Comparison of ENCODE assay signal across 16 cellular contexts in genomic region chr9:28289732-28290131, GRCh38.
"Had no signal": no experiment of that assay in that cellular context is flagged by ENCODE, and none has a peak within 500 bp of the region (broad histone marks: within the 10 kb centered on the region; RNA-seq: fewer than 3 reads in every experiment).

No MANE protein-coding gene starts in this region.

- H3K27ac ChIP-seq: cardiac muscle cell, heart right ventricle, psoas muscle had no signal

- H3K4me1 Mint-ChIP-seq: activated CD4-positive, alpha-beta T cell treated with anti-CD3 and anti-CD28 coated beads, Interleukin-2, amount 10 ng/mL, durations not matched to agents 7 days and 5 days; activated naive CD4-positive, alpha-beta T cell treated with anti-CD3 and anti-CD28 coated beads, Interleukin-2, amount 10 ng/mL, durations not matched to agents 7 days and 5 days; naive thymus-derived CD8-positive, alpha-beta T cell; T-helper 17 cell had no signal

- H3K9me3 ChIP-seq: heart right ventricle, psoas muscle had no signal

- ATAC-seq: heart right ventricle; left colon; naive thymus-derived CD8-positive, alpha-beta T cell; psoas muscle; T-helper 17 cell had no signal

- H3K36me3 Mint-ChIP-seq: activated naive CD4-positive, alpha-beta T cell treated with anti-CD3 and anti-CD28 coated beads, Interleukin-2, amount 10 ng/mL, durations not matched to agents 7 days and 5 days; naive thymus-derived CD8-positive, alpha-beta T cell; type B pancreatic cell had no signal

- H3K4me3 Mint-ChIP-seq: activated CD4-positive, alpha-beta T cell treated with anti-CD3 and anti-CD28 coated beads, Interleukin-2, amount 10 ng/mL, durations not matched to agents 7 days and 5 days; activated naive CD4-positive, alpha-beta T cell treated with anti-CD3 and anti-CD28 coated beads, Interleukin-2, amount 10 ng/mL, durations not matched to agents 7 days and 5 days; naive thymus-derived CD8-positive, alpha-beta T cell; T-helper 17 cell; type B pancreatic cell had no signal

- H3K36me3 ChIP-seq: cardiac muscle cell, heart right ventricle had no signal

- H3K27ac Mint-ChIP-seq: activated CD4-positive, alpha-beta T cell treated with anti-CD3 and anti-CD28 coated beads, Interleukin-2, amount 10 ng/mL, durations not matched to agents 7 days and 5 days; activated naive CD4-positive, alpha-beta T cell treated with anti-CD3 and anti-CD28 coated beads, Interleukin-2, amount 10 ng/mL, durations not matched to agents 7 days and 5 days; activated T-helper 2 cell treated with anti-CD3 and anti-CD28 coated beads, Interferon-gamma antibody, Interleukin-2, Interleukin-4, amounts not matched to agents 10 μg/mL and 5 μg/mL and 100 μg/mL, durations not matched to agents 14 hours and 24 hours and 36 hours; naive thymus-derived CD8-positive, alpha-beta T cell; T-helper 17 cell; type B pancreatic cell had no signal

- H3K4me3 ChIP-seq: cardiac muscle cell, heart right ventricle, psoas muscle had no signal

- H3K27me3 ChIP-seq: cardiac muscle cell, heart right ventricle had no signal

- H3K27me3 Mint-ChIP-seq: activated CD4-positive, alpha-beta T cell treated with anti-CD3 and anti-CD28 coated beads, Interleukin-2, amount 10 ng/mL, durations not matched to agents 7 days and 5 days; activated naive CD4-positive, alpha-beta T cell treated with anti-CD3 and anti-CD28 coated beads, Interleukin-2, amount 10 ng/mL, durations not matched to agents 7 days and 5 days; T-helper 17 cell; type B pancreatic cell had no signal

- H3K9me3 Mint-ChIP-seq: activated CD4-positive, alpha-beta T cell treated with anti-CD3 and anti-CD28 coated beads, Interleukin-2, amount 10 ng/mL, durations not matched to agents 7 days and 5 days; type B pancreatic cell had no signal

- H3K4me1 ChIP-seq: heart right ventricle, psoas muscle had no signal

- DNase-seq: activated CD4-positive, alpha-beta T cell treated with anti-CD3 and anti-CD28 coated beads, Interleukin-2, amount 10 ng/mL, durations not matched to agents 7 days and 5 days; activated CD4-positive, CD25-positive, alpha-beta regulatory T cell; activated CD8-positive, alpha-beta memory T cell treated with anti-CD3 and anti-CD28 coated beads for 24 hours; activated naive CD4-positive, alpha-beta T cell treated with anti-CD3 and anti-CD28 coated beads, Interleukin-2, amount 10 ng/mL, durations not matched to agents 7 days and 5 days; activated T-cell treated with anti-CD3 and anti-CD28 coated beads for 4 hours; heart right ventricle; left colon; naive thymus-derived CD8-positive, alpha-beta T cell; nucleus accumbens; psoas muscle; stimulated activated CD4-positive, alpha-beta T cell treated with anti-CD3 and anti-CD28 coated beads, Interleukin-2, amount 100 ng/mL, for 48 hours; stimulated activated naive CD4-positive, alpha-beta T cell treated with Interleukin-2 at 50 U/mL for 16 hours; T-helper 17 cell had no signal
